In the genomic region with DNA sequence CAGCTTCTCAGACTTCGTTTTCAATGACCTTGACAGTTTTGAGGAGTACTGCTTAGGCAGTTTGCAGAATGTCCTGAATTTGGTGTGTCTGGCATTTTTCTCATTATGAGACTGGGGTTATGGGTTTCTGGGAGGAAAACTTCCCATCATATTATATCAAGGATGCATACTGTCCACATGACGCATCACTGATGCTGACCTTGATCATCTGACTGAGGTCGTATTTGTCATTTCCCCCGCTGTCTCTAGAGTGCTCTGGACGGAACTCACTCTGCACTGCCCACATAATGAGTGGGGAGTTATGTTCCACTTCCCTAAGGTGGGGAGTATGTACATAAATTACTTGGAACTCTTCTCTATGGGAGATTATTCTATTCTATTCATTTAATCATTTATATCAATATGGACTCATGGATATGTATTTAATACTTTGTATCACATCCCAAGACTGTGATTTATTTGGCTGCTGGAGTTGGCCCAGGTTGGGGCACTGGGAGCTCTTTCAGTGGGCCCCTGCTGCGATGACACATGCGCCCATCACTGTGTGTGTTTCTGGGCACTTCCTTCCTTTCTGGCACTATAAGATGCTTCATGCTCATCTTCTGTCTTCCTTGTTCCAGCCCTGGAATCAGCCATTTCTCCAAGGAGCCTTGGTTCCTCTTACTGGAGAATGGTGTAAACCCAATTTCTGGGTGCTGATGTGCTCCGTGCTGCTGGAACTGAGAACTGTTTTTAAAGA, we compare ENCODE assay signal across 16 cellular contexts.
DNase-seq lines count a peak whose midpoint lies in the region; ATAC-seq, FAIRE-seq and TF ChIP-seq lines count a peak whose summit lies in the region.
"Had no signal": no experiment of that assay in that cellular context is flagged by ENCODE, and none has a peak within 500 bp of the region (broad histone marks: within the 10 kb centered on the region; RNA-seq: fewer than 3 reads in every experiment).

No MANE protein-coding gene starts in this region.

- H3K4me1 ChIP-seq in SK-N-SH (ENCODE audit: control insufficient read depth in 1 of 2, insufficient read depth in 2 of 2, low read depth in 1 of 2, low read length in 1 of 2) (peaks cover 5 to 22% of the 10 kb centered on the region in 2 experiments; a peak in 3 of 4 replicates), endothelial cell of umbilical vein (ENCODE audit: control insufficient read depth, extremely low read depth, insufficient read depth, low read length) (peaks cover 13% of the 10 kb centered on the region)

- H4K20me1 ChIP-seq in SK-N-SH (ENCODE audit: insufficient read depth) (no peaks in the 10 kb centered on the region), endothelial cell of umbilical vein (replicated peaks; ENCODE audit: control insufficient read depth, extremely low read depth, insufficient read depth, low read length) (no peaks in the 10 kb centered on the region)

- no peak overlapping the region for H3K9ac ChIP-seq in SK-N-SH
- no peak overlapping the region for H3K9ac ChIP-seq in endothelial cell of umbilical vein (replicated peaks; ENCODE audit: extremely low read depth, insufficient read depth, low read length)

- DNase-seq in activated naive CD8-positive, alpha-beta T cell treated with anti-CD3 and anti-CD28 coated beads, Interleukin-2, amount 50 U/mL, for 24 hours = no peak
- no peak for DNase-seq in activated naive CD8-positive, alpha-beta T cell treated with anti-CD3 and anti-CD28 coated beads for 36 hours
- DNase-seq in SK-N-SH = no peak
- no peak for DNase-seq in endothelial cell of umbilical vein (ENCODE audit: low read depth, low spot score)
- DNase-seq in stimulated activated naive CD8-positive, alpha-beta T cell treated with anti-CD3 and anti-CD28 coated beads, Interleukin-15, Interleukin-2, amounts not matched to agents 100 U/mL and 50 U/mL, for 24 hours = no peak
- DNase-seq in NCI-H2081 (lab: John Stamatoyannopoulos, UW) = no peak
- no peak for DNase-seq in anterior cingulate cortex (lab: John Stamatoyannopoulos, UW)
- DNase-seq: amniotic stem cell, DMS 273 treated with DMSO at 0.1 percent for 48 hours, MM.1S, NCI-H2107, SIG-M5 had no signal

- H3K4me2 ChIP-seq in SK-N-SH (no peak overlapping the region; the same call in 1 of the 2 replicates), endothelial cell of umbilical vein (ENCODE audit: insufficient read depth, low read length) (peak overlapping the region; percentile 18)
- H3K4me2 ChIP-seq: smooth muscle cell had no signal

- 65% methylated on average over 8 of the region's 8 CpGs for WGBS in SK-N-SH (ENCODE audit: low lambda C conversion rate)

- H3K4me3 Mint-ChIP-seq in activated naive CD8-positive, alpha-beta T cell treated with anti-CD3 and anti-CD28 coated beads, Interleukin-2, amount 50 U/mL, for 24 hours = no peak overlapping the region
- no peak overlapping the region for H3K4me3 Mint-ChIP-seq in activated naive CD8-positive, alpha-beta T cell treated with anti-CD3 and anti-CD28 coated beads for 36 hours
- H3K4me3 Mint-ChIP-seq: memory B cell had no signal

- H3K27ac ChIP-seq in SK-N-SH (ENCODE audit: low read depth in 2 of 2, low read length in 1 of 2) (peak overlapping the region in 1 of 2 experiments; percentile 92; a peak in 2 of 4 replicates), endothelial cell of umbilical vein (ENCODE audit: insufficient read depth, low read depth, low read length) (peak overlapping the region; percentile 40)
- H3K27ac ChIP-seq: neutrophil had no signal

- H3K4me3 ChIP-seq in SK-N-SH (ENCODE audit: low read depth in 2 of 2, low read length in 1 of 2) = no peak overlapping the region
- H3K4me3 ChIP-seq in endothelial cell of umbilical vein (replicated peaks in 1 of 3; ENCODE audit: insufficient read depth in 1 of 3, low read depth in 1 of 3, low read length in 3 of 3) = no peak overlapping the region
- H3K4me3 ChIP-seq: smooth muscle cell had no signal

- no peaks in the 10 kb centered on the region for H3K36me3 ChIP-seq in SK-N-SH (replicated peaks in 1 of 2; ENCODE audit: control insufficient read depth in 1 of 2, insufficient read depth in 2 of 2, low read length in 1 of 2)
- H3K36me3 ChIP-seq in endothelial cell of umbilical vein (ENCODE audit: control insufficient read depth in 2 of 2, extremely low read depth in 1 of 2, insufficient read depth in 2 of 2, low read length in 2 of 2) = no peaks in the 10 kb centered on the region
- H3K36me3 ChIP-seq: neutrophil had no signal

- no peaks in the 10 kb centered on the region for H3K9me3 Mint-ChIP-seq in activated naive CD8-positive, alpha-beta T cell treated with anti-CD3 and anti-CD28 coated beads, Interleukin-2, amount 50 U/mL, for 24 hours
- no peaks in the 10 kb centered on the region for H3K9me3 Mint-ChIP-seq in activated naive CD8-positive, alpha-beta T cell treated with anti-CD3 and anti-CD28 coated beads for 36 hours
- H3K9me3 Mint-ChIP-seq: memory B cell had no signal

- POLR2A ChIA-PET in SK-N-SH (lab: Yijun Ruan, JAX) (no interaction called here), endothelial cell of umbilical vein (lab: Charles Lee) (no interaction called here)

- CTCF ChIA-PET in SK-N-SH (lab: Yijun Ruan, JAX) (interaction anchor here (1.1 kb wide), 1 partner anchor 9 kb away, joined by 4 read pairs; no protein-coding TSS in a partner anchor), endothelial cell of umbilical vein (lab: Charles Lee) (interaction anchor here (0.9 to 2.0 kb wide), 2 partner anchors 8 to 239 kb away, joined by 3 to 19 read pairs; no protein-coding TSS in a partner anchor)

- H3K27ac Mint-ChIP-seq in activated naive CD8-positive, alpha-beta T cell treated with anti-CD3 and anti-CD28 coated beads, Interleukin-2, amount 50 U/mL, for 24 hours = peak overlapping the region; percentile 71
- H3K27ac Mint-ChIP-seq in activated naive CD8-positive, alpha-beta T cell treated with anti-CD3 and anti-CD28 coated beads for 36 hours = no peak overlapping the region
- H3K27ac Mint-ChIP-seq: memory B cell had no signal

- dilution Hi-C loops in endothelial cell of umbilical vein (cut with MboI; ENCODE audit: extremely low pct_ligation_motif_present, low sequenced_read_pairs) = no loop called here

- H2AFZ ChIP-seq in SK-N-SH (ENCODE audit: low read depth) = peak overlapping the region; percentile 65
- no peak overlapping the region for H2AFZ ChIP-seq in endothelial cell of umbilical vein (ENCODE audit: low read depth, low read length)

- TF ChIP-seq EP300 in SK-N-SH (IDR thresholded peaks at IDR 0.05; ENCODE audit: borderline replicate concordance in 1 of 2, low read depth in 1 of 2, low read length in 1 of 2) = 0 out of 4 replicates have a peak, but pooled peaks of 1 of the 2 experiments have one; percentile 21

- H3K79me2 ChIP-seq in SK-N-SH (ENCODE audit: insufficient read depth) (no peaks in the 10 kb centered on the region), endothelial cell of umbilical vein (ENCODE audit: control insufficient read depth, insufficient read depth, low read length) (no peaks in the 10 kb centered on the region)

- H3K36me3 Mint-ChIP-seq in activated naive CD8-positive, alpha-beta T cell treated with anti-CD3 and anti-CD28 coated beads, Interleukin-2, amount 50 U/mL, for 24 hours (ENCODE audit: low read depth) = peaks cover 13% of the 10 kb centered on the region
- H3K36me3 Mint-ChIP-seq in activated naive CD8-positive, alpha-beta T cell treated with anti-CD3 and anti-CD28 coated beads for 36 hours = peaks cover 18% of the 10 kb centered on the region

- H3K9me3 ChIP-seq in SK-N-SH (no peaks in the 10 kb centered on the region), endothelial cell of umbilical vein (replicated peaks; ENCODE audit: control insufficient read depth, insufficient read depth, low read length) (no peaks in the 10 kb centered on the region)
- H3K9me3 ChIP-seq: neutrophil had no signal

- peak; percentile 55 for FAIRE-seq in endothelial cell of umbilical vein (lab: Jason Lieb, UNC)

- peaks cover 38% of the 10 kb centered on the region for H3F3A ChIP-seq in SK-N-SH (replicated peaks; ENCODE audit: insufficient read depth)

- no peaks in the 10 kb centered on the region for H3K9me2 ChIP-seq in SK-N-SH

- no peak for TF ChIP-seq RAD21 in SK-N-SH (IDR thresholded peaks at IDR 0.05; ENCODE audit: low read length)

- peaks cover 38% of the 10 kb centered on the region for H3K4me1 Mint-ChIP-seq in activated naive CD8-positive, alpha-beta T cell treated with anti-CD3 and anti-CD28 coated beads, Interleukin-2, amount 50 U/mL, for 24 hours
- peaks cover 10% of the 10 kb centered on the region for H3K4me1 Mint-ChIP-seq in activated naive CD8-positive, alpha-beta T cell treated with anti-CD3 and anti-CD28 coated beads for 36 hours

- ATAC-seq in activated naive CD8-positive, alpha-beta T cell treated with anti-CD3 and anti-CD28 coated beads, Interleukin-2, amount 50 U/mL, for 24 hours = no peak
- peak; percentile 37 for ATAC-seq in stimulated activated naive CD8-positive, alpha-beta T cell treated with anti-CD3 and anti-CD28 coated beads, Interleukin-15, Interleukin-2, amounts not matched to agents 100 U/mL and 50 U/mL, for 24 hours
- ATAC-seq in GM19324 (IDR thresholded peaks at IDR 0.05; ENCODE audit: low FRiP score, unreplicated experiment) = no peak

- intact Hi-C loops in endothelial cell of umbilical vein (cut with micrococcal nuclease) = loop anchor here (1.0 kb wide), 1 partner anchor 44 kb away; no protein-coding TSS in a partner anchor

- BruUV-seq in endothelial cell of umbilical vein (replicated peaks; lab: Mats Ljungman, UMichigan) = no TSS peak

- no peak for TF ChIP-seq POLR2A in endothelial cell of umbilical vein (IDR thresholded peaks at IDR 0.05; ENCODE audit: low read depth, low read length)

- no peaks in the 10 kb centered on the region for H3K9me1 ChIP-seq in endothelial cell of umbilical vein (replicated peaks; ENCODE audit: control insufficient read depth, extremely low read depth, insufficient read depth, low read length)

- no peaks in the 10 kb centered on the region for H3K27me3 Mint-ChIP-seq in activated naive CD8-positive, alpha-beta T cell treated with anti-CD3 and anti-CD28 coated beads, Interleukin-2, amount 50 U/mL, for 24 hours
- no peaks in the 10 kb centered on the region for H3K27me3 Mint-ChIP-seq in activated naive CD8-positive, alpha-beta T cell treated with anti-CD3 and anti-CD28 coated beads for 36 hours
- H3K27me3 Mint-ChIP-seq: memory B cell had no signal

- TF ChIP-seq CTCF in SK-N-SH (IDR thresholded peaks at IDR 0.05) = no peak
- TF ChIP-seq CTCF in endothelial cell of umbilical vein (IDR thresholded peaks at IDR 0.05; ENCODE audit: extremely low read depth in 1 of 2, insufficient read depth in 1 of 2, low read depth in 1 of 2, low read length in 2 of 2) = no peak

- no peaks in the 10 kb centered on the region for H3K27me3 ChIP-seq in SK-N-SH (ENCODE audit: insufficient read depth)
- no peaks in the 10 kb centered on the region for H3K27me3 ChIP-seq in endothelial cell of umbilical vein (ENCODE audit: control insufficient read depth in 2 of 2, insufficient read depth in 2 of 2, low read length in 2 of 2)
- H3K27me3 ChIP-seq: neutrophil had no signal

TF ChIP-seq in SK-N-SH, 30 proteins besides CTCF, POLR2A, EP300 and RAD21 (continues in another document):
- TF ChIP-seq RCOR1 (IDR thresholded peaks at IDR 0.05; ENCODE audit: low read length) = no peak

TF ChIP-seq in endothelial cell of umbilical vein, 7 proteins besides CTCF, POLR2A, EP300 and RAD21:
- peak; percentile 28 for TF ChIP-seq POLR2AphosphoS5 (IDR thresholded peaks at IDR 0.05; ENCODE audit: insufficient read depth, low read depth, low read length)
- no peak for TF ChIP-seq GATA2 (IDR thresholded peaks at IDR 0.05; ENCODE audit: insufficient read depth, insufficient read length, low read depth, low read length)
